Comparison of ENCODE assay signal across 8 cellular contexts in the genomic region with DNA sequence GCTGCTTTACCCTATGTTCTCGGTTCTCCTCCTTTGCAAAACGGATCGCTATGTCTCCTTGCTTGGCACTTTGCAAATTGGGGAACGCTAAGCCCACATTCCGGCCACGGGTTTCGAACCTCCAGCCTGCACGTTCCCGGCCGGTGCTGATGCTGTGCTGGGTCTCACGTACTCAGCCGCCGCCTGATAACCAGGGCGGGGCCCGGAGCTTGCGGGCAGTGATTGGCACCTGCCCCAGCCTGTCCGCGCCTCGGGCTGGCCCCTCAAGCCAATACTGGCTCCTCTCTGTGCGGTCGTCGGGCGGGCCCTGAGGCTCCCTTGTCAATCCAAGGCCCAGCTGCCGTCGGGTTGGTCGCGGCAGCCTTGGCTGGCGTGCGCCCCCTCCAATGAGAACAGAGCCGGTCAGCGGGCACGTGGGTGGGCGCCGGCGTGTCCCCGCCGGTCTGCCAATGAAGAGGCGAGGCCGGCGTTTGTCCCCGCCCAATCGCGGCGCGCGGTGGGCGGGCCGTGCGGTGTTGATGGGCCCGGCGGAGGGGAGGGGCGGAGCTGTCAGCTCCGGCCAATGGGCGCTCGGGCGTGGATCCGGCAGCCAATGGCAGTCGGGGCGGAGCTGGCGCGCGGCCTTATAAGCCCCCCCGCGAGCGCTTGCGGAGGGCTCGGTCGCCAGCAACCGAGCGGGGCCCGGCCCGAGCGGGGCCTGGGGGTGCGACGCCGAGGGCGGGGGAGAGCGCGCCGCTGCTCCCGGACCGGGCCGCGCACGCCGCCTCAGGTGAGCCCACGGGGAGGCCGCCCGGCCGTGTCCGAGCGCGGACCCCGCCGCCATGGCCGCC. TPM values are rescaled to one million over a fixed set of nuclear protein-coding genes. Genes with fewer than 3 reads are reported as not detected.
DNase-seq lines count a peak whose midpoint lies in the region; ATAC-seq and TF ChIP-seq lines count a peak whose summit lies in the region.

A gene (plus strand): TSS at position 652 of the 830 bp plus-strand sequence. CDS start 63,778 bp downstream, outside the sequence.

- H3K27me3 Mint-ChIP-seq in activated CD8-positive, alpha-beta memory T cell treated with anti-CD3 and anti-CD28 coated beads, Interleukin-2, amount 10 ng/mL, durations not matched to agents 7 days and 5 days: no peaks in the 10 kb centered on the region
- no peaks in the 10 kb centered on the region for H3K27me3 Mint-ChIP-seq in endodermal cell (ENCODE audit: insufficient read depth)

- H3K4me1 Mint-ChIP-seq in activated CD8-positive, alpha-beta memory T cell treated with anti-CD3 and anti-CD28 coated beads, Interleukin-2, amount 10 ng/mL, durations not matched to agents 7 days and 5 days: peaks cover 38% of the 10 kb centered on the region
- peaks cover 22% of the 10 kb centered on the region for H3K4me1 Mint-ChIP-seq in endodermal cell

- H3K4me3 ChIP-seq in NT2/D1 (ENCODE audit: insufficient read length, low read depth): peak within 1 kb of the TSS; percentile 60
- H3K4me3 ChIP-seq in endodermal cell (ENCODE audit: low read length): peak within 1 kb of the TSS; percentile 86
- peak within 1 kb of the TSS; percentile 82 for H3K4me3 ChIP-seq in mesodermal cell (ENCODE audit: extremely low read depth, insufficient read depth, low read length, poor library complexity, severe bottlenecking)

- peak; percentile 100 for DNase-seq in COR-L47 (lab: John Stamatoyannopoulos, UW)
- peak in 75 of 76 experiments; percentile 96 to 100 (median 100) for DNase-seq in HUDEP-2 (lab: John Stamatoyannopoulos, UW; ENCODE audit: unreplicated experiment in 76 of 76)
- DNase-seq in NT2/D1 (ENCODE audit: low read depth, low spot score): peak; percentile 99
- DNase-seq in activated CD8-positive, alpha-beta memory T cell treated with anti-CD3 and anti-CD28 coated beads, Interleukin-2, amount 10 ng/mL, durations not matched to agents 7 days and 5 days: peak; percentile 99
- peak; percentile 100 for DNase-seq in endodermal cell
- DNase-seq in stimulated activated CD8-positive, alpha-beta memory T cell treated with anti-CD3 and anti-CD28 coated beads, Interleukin-15, amount 100 ng/mL, for 4 hours (ENCODE audit: low read depth in 2 of 2): peak; percentile 97 to 99

- CTCF ChIA-PET in activated CD8-positive, alpha-beta memory T cell treated with anti-CD3 and anti-CD28 coated beads, Interleukin-2, amount 10 ng/mL, durations not matched to agents 7 days and 5 days (lab: Charles Lee): interaction anchor here (0.7 to 3.5 kb wide), 12 partner anchors 9 to 335 kb away, joined by 3 to 17 read pairs (median 3); no protein-coding TSS in a partner anchor

- H3K36me3 ChIP-seq in NT2/D1 (ENCODE audit: insufficient read depth, insufficient read length, low read length) (peaks cover 6% of the 10 kb centered on the region), endodermal cell (ENCODE audit: control insufficient read depth, insufficient read depth, low read length) (peaks cover 4% of the 10 kb centered on the region), mesodermal cell (ENCODE audit: control insufficient read depth, insufficient read depth, low read length) (peaks cover 16% of the 10 kb centered on the region)

- peaks cover 5% of the 10 kb centered on the region for H3K27me3 ChIP-seq in NT2/D1 (ENCODE audit: insufficient read depth, insufficient read length)
- no peaks in the 10 kb centered on the region for H3K27me3 ChIP-seq in endodermal cell (ENCODE audit: control insufficient read depth, insufficient read depth, low read length, poor library complexity, severe bottlenecking)

- no peak for TF ChIP-seq CTCF in endodermal cell (conservative IDR thresholded peaks at IDR 0.05)

- H3K27ac Mint-ChIP-seq in activated CD8-positive, alpha-beta memory T cell treated with anti-CD3 and anti-CD28 coated beads, Interleukin-2, amount 10 ng/mL, durations not matched to agents 7 days and 5 days: peak within 1 kb of the TSS; percentile 93
- peak within 1 kb of the TSS; percentile 84 for H3K27ac Mint-ChIP-seq in endodermal cell

- ATAC-seq in GM21381 (IDR thresholded peaks at IDR 0.05; ENCODE audit: unreplicated experiment): peak; percentile 85
- peak; percentile 96 for ATAC-seq in activated CD8-positive, alpha-beta memory T cell treated with anti-CD3 and anti-CD28 coated beads, Interleukin-2, amount 10 ng/mL, durations not matched to agents 7 days and 5 days

- WGBS in endodermal cell (ENCODE audit: insufficient coverage in 1 of 2, insufficient read length in 1 of 2), 2 experiments: 1 to 2% methylated on average over 14 to 96 of the region's 96 CpGs
- 1% methylated on average over 64 to 69 of the region's 96 CpGs for WGBS in mesodermal cell (ENCODE audit: insufficient coverage in 2 of 2), 2 experiments

- no peaks in the 10 kb centered on the region for H3K9me3 Mint-ChIP-seq in activated CD8-positive, alpha-beta memory T cell treated with anti-CD3 and anti-CD28 coated beads, Interleukin-2, amount 10 ng/mL, durations not matched to agents 7 days and 5 days (ENCODE audit: low read depth)
- peaks cover under 1% of the 10 kb centered on the region for H3K9me3 Mint-ChIP-seq in endodermal cell

- H3K9ac ChIP-seq in NT2/D1 (ENCODE audit: insufficient read length, low read depth): peak within 1 kb of the TSS; percentile 79
- peak within 1 kb of the TSS; percentile 68 for H3K9ac ChIP-seq in endodermal cell (ENCODE audit: extremely low read depth, low read length, poor library complexity, severe bottlenecking)

- peak within 1 kb of the TSS; percentile 87 for H3K4me3 Mint-ChIP-seq in activated CD8-positive, alpha-beta memory T cell treated with anti-CD3 and anti-CD28 coated beads, Interleukin-2, amount 10 ng/mL, durations not matched to agents 7 days and 5 days
- H3K4me3 Mint-ChIP-seq in endodermal cell: peak within 1 kb of the TSS; percentile 90

- H3K27ac ChIP-seq in endodermal cell (ENCODE audit: low read depth, low read length): no peak within 1 kb of the TSS
- no peak within 1 kb of the TSS for H3K27ac ChIP-seq in mesodermal cell (ENCODE audit: low read depth, low read length, severe bottlenecking)

- no peaks in the 10 kb centered on the region for H3K9me3 ChIP-seq in NT2/D1 (ENCODE audit: insufficient read depth, low read length)
- H3K9me3 ChIP-seq in endodermal cell (ENCODE audit: control insufficient read depth, low read length): no peaks in the 10 kb centered on the region
- no peaks in the 10 kb centered on the region for H3K9me3 ChIP-seq in mesodermal cell (ENCODE audit: control insufficient read depth, low read length)

- H3K4me1 ChIP-seq in NT2/D1 (ENCODE audit: insufficient read depth, insufficient read length): peaks cover 20% of the 10 kb centered on the region
- no peaks in the 10 kb centered on the region for H3K4me1 ChIP-seq in endodermal cell (ENCODE audit: control insufficient read depth, insufficient read depth, low read length)
- H3K4me1 ChIP-seq in mesodermal cell (ENCODE audit: control insufficient read depth, insufficient read depth, low read length, poor library complexity, severe bottlenecking): peaks cover 28% of the 10 kb centered on the region

- peaks cover 17% of the 10 kb centered on the region for H3K36me3 Mint-ChIP-seq in activated CD8-positive, alpha-beta memory T cell treated with anti-CD3 and anti-CD28 coated beads, Interleukin-2, amount 10 ng/mL, durations not matched to agents 7 days and 5 days
- peaks cover 11% of the 10 kb centered on the region for H3K36me3 Mint-ChIP-seq in endodermal cell (ENCODE audit: low read depth)

RNA-seq across cellular contexts. Expression of the gene that starts here (rescaled TPM):
- total RNA-seq in activated CD8-positive, alpha-beta memory T cell treated with anti-CD3 and anti-CD28 coated beads, Interleukin-2, amount 10 ng/mL, durations not matched to agents 7 days and 5 days: 10 to 100 TPM; 31.2 to 42.3 TPM
- 10 to 100 TPM; 27.8 to 38.5 TPM for total RNA-seq in endodermal cell
- polyA plus RNA-seq in endodermal cell (2013, experiment 1 of 2): 38.5 TPM
- polyA plus RNA-seq in endodermal cell (2013, experiment 2 of 2): 33.4 TPM
- polyA plus RNA-seq in mesodermal cell (2013, experiment 1 of 2): 32.4 TPM
- 31.6 TPM for polyA plus RNA-seq in mesodermal cell (2013, experiment 2 of 2)
